In the genomic region with DNA sequence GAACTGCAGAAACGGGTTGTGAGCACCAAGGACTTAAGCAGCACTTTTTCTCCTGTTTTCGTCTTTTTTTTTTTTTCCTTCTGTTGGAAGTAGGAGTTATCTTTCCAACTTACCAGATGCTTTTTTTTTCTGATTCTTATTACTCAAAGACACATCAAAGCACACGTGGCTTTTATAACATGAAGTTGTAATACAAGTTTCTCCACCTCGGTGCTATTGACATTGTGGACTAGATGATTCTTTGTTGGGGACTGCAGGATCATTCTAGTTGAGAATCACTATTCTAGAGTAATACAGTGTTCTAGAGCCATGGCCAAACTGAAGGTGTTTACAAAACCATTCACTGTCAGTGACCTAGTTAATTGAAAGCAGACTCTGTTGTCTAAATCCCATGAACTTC, we compare ENCODE assay signal across 20 cellular contexts. TPM values are rescaled to one million over a fixed set of nuclear protein-coding genes. Genes with fewer than 3 reads are reported as not detected.
A peak's percentile ranks its signal among the peaks of the same experiment; 100 is the strongest.
DNase-seq lines count a peak whose midpoint lies in the region; TF ChIP-seq lines count a peak whose summit lies in the region.
"Had no signal": no experiment of that assay in that cellular context is flagged by ENCODE, and none has a peak within 500 bp of the region (broad histone marks: within the 10 kb centered on the region; RNA-seq: fewer than 3 reads in every experiment).

No MANE protein-coding gene starts in this region.

- no peaks in the 10 kb centered on the region for H3K27me3 ChIP-seq in esophagus squamous epithelium
- H3K27me3 ChIP-seq: right lobe of liver had no signal

- peak overlapping the region; percentile 95 for H3K27ac Mint-ChIP-seq in osteocyte (ENCODE audit: unreplicated experiment)
- H3K27ac Mint-ChIP-seq: activated naive CD4-positive, alpha-beta T cell treated with anti-CD3 and anti-CD28 coated beads, Interleukin-2, amount 10 ng/mL, durations not matched to agents 7 days and 5 days; activated T-cell treated with anti-CD3 and anti-CD28 coated beads, Interleukin-2, amount 50 U/mL, for 72 hours; CD4-positive, CD25-positive, alpha-beta regulatory T cell; stimulated activated effector memory CD8-positive, alpha-beta T cell treated with anti-CD3 and anti-CD28 coated beads, Interleukin-12 subunit alpha, Interleukin-12 subunit beta, amount 100 ng/mL, for 72 hours had no signal

- H3K27me3 Mint-ChIP-seq in osteocyte (ENCODE audit: unreplicated experiment), result no peaks in the 10 kb centered on the region
- H3K27me3 Mint-ChIP-seq: CD4-positive, CD25-positive, alpha-beta regulatory T cell had no signal

- TF ChIP-seq CTCF in C4-2B (conservative IDR thresholded peaks at IDR 0.05) (no peak), esophagus squamous epithelium (IDR thresholded peaks at IDR 0.05) (no peak), osteocyte (IDR thresholded peaks at IDR 0.05) (no peak)

- no peak for TF ChIP-seq POLR2A in esophagus squamous epithelium (IDR thresholded peaks at IDR 0.05)

- peaks cover 87% of the 10 kb centered on the region for H3K4me1 Mint-ChIP-seq in osteocyte (ENCODE audit: unreplicated experiment)
- H3K4me1 Mint-ChIP-seq: activated naive CD4-positive, alpha-beta T cell treated with anti-CD3 and anti-CD28 coated beads, Interleukin-2, amount 10 ng/mL, durations not matched to agents 7 days and 5 days; CD4-positive, CD25-positive, alpha-beta regulatory T cell; stimulated activated effector memory CD8-positive, alpha-beta T cell treated with anti-CD3 and anti-CD28 coated beads, Interleukin-12 subunit alpha, Interleukin-12 subunit beta, amount 100 ng/mL, for 72 hours had no signal

- H3K9me3 ChIP-seq in esophagus squamous epithelium, result no peaks in the 10 kb centered on the region
- H3K9me3 ChIP-seq: lower lobe of right lung, right lobe of liver had no signal

- 27 to 28% methylated on average over 4 of the region's 4 CpGs for WGBS in esophagus squamous epithelium, 2 donors

- peaks cover 0 to 59% (median 16%) of the 10 kb centered on the region in 3 donors for H3K4me1 ChIP-seq in esophagus squamous epithelium

- H3K27ac ChIP-seq in C4-2B (peak overlapping the region; percentile 49; the same call in 1 of the 2 replicates), esophagus squamous epithelium (peak overlapping the region in 3 of 4 donors; percentile 7 to 43 (median 7))
- H3K27ac ChIP-seq: lower lobe of right lung, right lobe of liver, RWPE1 had no signal

- intact Hi-C loops in esophagus squamous epithelium (cut with DNase I), result no loop called here

- DNase-seq in NCI-H526 (lab: John Stamatoyannopoulos, UW), result peak; percentile 10 to 44
- no peak for DNase-seq in esophagus squamous epithelium (lab: John Stamatoyannopoulos, UW)
- DNase-seq in osteocyte (ENCODE audit: extremely low spot score, unreplicated experiment), result no peak
- no peak for DNase-seq in NCI-H2029 (lab: John Stamatoyannopoulos, UW)
- no peak for DNase-seq in T-helper 2 cell
- no peak for DNase-seq in cortex of kidney (lab: John Stamatoyannopoulos, UW)
- DNase-seq in AG08395 (ENCODE audit: low spot score), result no peak
- DNase-seq: activated naive CD4-positive, alpha-beta T cell treated with anti-CD3 and anti-CD28 coated beads, Interleukin-2, amount 10 ng/mL, durations not matched to agents 7 days and 5 days; activated T-cell treated with anti-CD3 and anti-CD28 coated beads, Interleukin-2, amount 50 U/mL, for 72 hours; CD4-positive, CD25-positive, alpha-beta regulatory T cell; central memory CD4-positive, alpha-beta T cell; effector CD4-positive, alpha-beta T cell; lower lobe of right lung; NCI-H187; NK-92 treated with Interleukin-12 subunit alpha and Interleukin-12 subunit beta, amount 100 ng/mL, for 24 hours; right lobe of liver had no signal

- no peak overlapping the region for H3K4me3 Mint-ChIP-seq in osteocyte (ENCODE audit: unreplicated experiment)
- H3K4me3 Mint-ChIP-seq: activated naive CD4-positive, alpha-beta T cell treated with anti-CD3 and anti-CD28 coated beads, Interleukin-2, amount 10 ng/mL, durations not matched to agents 7 days and 5 days; activated T-cell treated with anti-CD3 and anti-CD28 coated beads, Interleukin-2, amount 50 U/mL, for 72 hours; CD4-positive, CD25-positive, alpha-beta regulatory T cell; stimulated activated effector memory CD8-positive, alpha-beta T cell treated with anti-CD3 and anti-CD28 coated beads, Interleukin-12 subunit alpha, Interleukin-12 subunit beta, amount 100 ng/mL, for 72 hours had no signal

- H3K9me3 Mint-ChIP-seq in osteocyte (ENCODE audit: unreplicated experiment), result no peaks in the 10 kb centered on the region
- H3K9me3 Mint-ChIP-seq: activated naive CD4-positive, alpha-beta T cell treated with anti-CD3 and anti-CD28 coated beads, Interleukin-2, amount 10 ng/mL, durations not matched to agents 7 days and 5 days; activated T-cell treated with anti-CD3 and anti-CD28 coated beads, Interleukin-2, amount 50 U/mL, for 72 hours; stimulated activated effector memory CD8-positive, alpha-beta T cell treated with anti-CD3 and anti-CD28 coated beads, Interleukin-12 subunit alpha, Interleukin-12 subunit beta, amount 100 ng/mL, for 72 hours had no signal

- H3K36me3 ChIP-seq in esophagus squamous epithelium, result no peaks in the 10 kb centered on the region
- H3K36me3 ChIP-seq: lower lobe of right lung, right lobe of liver had no signal

- H3K36me3 Mint-ChIP-seq in osteocyte (ENCODE audit: unreplicated experiment), result no peaks in the 10 kb centered on the region
- H3K36me3 Mint-ChIP-seq: activated naive CD4-positive, alpha-beta T cell treated with anti-CD3 and anti-CD28 coated beads, Interleukin-2, amount 10 ng/mL, durations not matched to agents 7 days and 5 days; CD4-positive, CD25-positive, alpha-beta regulatory T cell; stimulated activated effector memory CD8-positive, alpha-beta T cell treated with anti-CD3 and anti-CD28 coated beads, Interleukin-12 subunit alpha, Interleukin-12 subunit beta, amount 100 ng/mL, for 72 hours had no signal

- H3K4me3 ChIP-seq in esophagus squamous epithelium, result no peak overlapping the region
- H3K4me3 ChIP-seq: GM12878, lower lobe of right lung, right lobe of liver had no signal

RNA-seq across cellular contexts. Expression of a gene that starts 51.5 kb away (rescaled TPM):
- 10 to 100 TPM; 21.0 to 29.8 (median 27.3) TPM for total RNA-seq in esophagus squamous epithelium
- 87.8 and 89.5 TPM in 2 replicates for total RNA-seq in osteocyte

Comparison
In these comparisons a context has a peak if more than half of its experiments do, and no peak if none do; other contexts are left out.
1. DNase-seq: peak in NCI-H526 (2 of 2); none in esophagus squamous epithelium (single experiment), osteocyte (single experiment), NCI-H2029 (single experiment), T-helper 2 cell (0 of 5), cortex of kidney (single experiment) and AG08395 (single experiment).